33 cellular contexts compared by ENCODE assay signal in the genomic region with DNA sequence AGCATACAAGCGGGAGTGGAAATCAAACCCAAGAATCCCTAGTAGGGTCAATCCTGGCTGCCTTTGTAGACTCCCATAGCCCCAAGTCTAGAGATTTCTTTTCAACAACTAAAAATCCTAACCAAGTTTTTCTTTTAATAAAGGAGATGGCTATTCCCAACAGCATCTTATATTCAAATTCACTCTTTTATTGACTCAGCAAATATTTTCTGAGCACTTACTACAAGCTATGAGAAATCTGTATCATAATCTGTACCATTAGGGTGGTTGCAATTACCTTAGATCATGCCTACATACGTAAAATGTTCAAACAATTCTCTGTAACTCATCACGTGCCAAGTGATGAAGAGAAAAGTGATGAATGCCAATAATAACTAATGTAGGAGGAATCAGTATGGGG. TPM values are rescaled to one million over a fixed set of nuclear protein-coding genes. Genes with fewer than 3 reads are reported as not detected.
DNase-seq lines count a peak whose midpoint lies in the region; ATAC-seq, FAIRE-seq and TF ChIP-seq lines count a peak whose summit lies in the region.
"Had no signal": no experiment of that assay in that cellular context is flagged by ENCODE, and none has a peak within 500 bp of the region (broad histone marks: within the 10 kb centered on the region; RNA-seq: fewer than 3 reads in every experiment).

No MANE protein-coding gene starts in this region.

- TF ChIP-seq POLR2A in HepG2 (IDR thresholded peaks at IDR 0.05; ENCODE audit: insufficient read depth in 1 of 2, low read depth in 2 of 2, low read length in 2 of 2) = no peak
- TF ChIP-seq POLR2A in right lobe of liver (IDR thresholded peaks at IDR 0.05) = no peak
- TF ChIP-seq POLR2A in IMR-90 (IDR thresholded peaks at IDR 0.05; ENCODE audit: low read depth, low read length) = no peak
- no peak for TF ChIP-seq POLR2A in K562 (conservative IDR thresholded peaks at IDR 0.05)

- H2AK5ac ChIP-seq in IMR-90 (ENCODE audit: low read depth, low read length) = no peak overlapping the region

- H3K27me3 ChIP-seq in HepG2 (ENCODE audit: control insufficient read depth in 1 of 2, insufficient read depth in 2 of 2, low read length in 2 of 2) = no peaks in the 10 kb centered on the region
- H3K27me3 ChIP-seq in right lobe of liver = no peaks in the 10 kb centered on the region
- H3K27me3 ChIP-seq in IMR-90 (ENCODE audit: control insufficient read depth, insufficient read depth, low read length) = no peaks in the 10 kb centered on the region
- no peaks in the 10 kb centered on the region for H3K27me3 ChIP-seq in K562 (ENCODE audit: control insufficient read depth in 2 of 2, insufficient read depth in 2 of 2, low read length in 2 of 2)
- H3K27me3 ChIP-seq: BE2C; BLaER1; BLaER1 treated with 17β-estradiol and CSF1 and Interleukin-3, amounts not matched to agents 10 nM and 100 nM had no signal

- H3K79me2 ChIP-seq in HepG2 (ENCODE audit: insufficient read depth, low read length) (no peaks in the 10 kb centered on the region), K562 (ENCODE audit: control insufficient read depth, insufficient read depth, low read length) (no peaks in the 10 kb centered on the region)

- no peaks in the 10 kb centered on the region; a peak in 1 of 4 replicates for H3K79me1 ChIP-seq in IMR-90 (ENCODE audit: low read depth in 1 of 2, low read length in 2 of 2)

- H4K20me1 ChIP-seq in HepG2 (ENCODE audit: insufficient read depth, low read length) (no peaks in the 10 kb centered on the region), IMR-90 (ENCODE audit: insufficient read depth, low read length) (no peaks in the 10 kb centered on the region), K562 (replicated peaks; ENCODE audit: control insufficient read depth, insufficient read depth, low read length) (no peaks in the 10 kb centered on the region)
- H4K20me1 ChIP-seq: BLaER1; BLaER1 treated with 17β-estradiol and CSF1 and Interleukin-3, amounts not matched to agents 10 nM and 100 nM had no signal

- FAIRE-seq in HepG2 (lab: Jason Lieb, UNC) (no peak), K562 (lab: Jason Lieb, UNC) (no peak)
- FAIRE-seq: A204.1, A549, D721Med had no signal

- H3K9ac ChIP-seq in HepG2 (ENCODE audit: insufficient read depth, low read depth, low read length) (no peak overlapping the region), IMR-90 (ENCODE audit: low read depth, low read length) (no peak overlapping the region), K562 (ENCODE audit: insufficient read depth in 1 of 2, low read depth in 2 of 2, low read length in 2 of 2) (no peak overlapping the region)
- H3K9ac ChIP-seq: BLaER1; BLaER1 treated with 17β-estradiol and CSF1 and Interleukin-3, amounts not matched to agents 10 nM and 100 nM had no signal

- peaks cover 13 to 58% of the 10 kb centered on the region in 2 experiments for H3K36me3 ChIP-seq in HepG2 (replicated peaks in 1 of 2; ENCODE audit: control insufficient read depth in 1 of 2, insufficient read depth in 2 of 2, low read length in 2 of 2)
- peaks cover 0 to 33% (median 16%) of the 10 kb centered on the region in 4 donors for H3K36me3 ChIP-seq in right lobe of liver
- H3K36me3 ChIP-seq in IMR-90 (ENCODE audit: control insufficient read depth, insufficient read depth, low read length) = peaks cover 6% of the 10 kb centered on the region
- H3K36me3 ChIP-seq in K562 (ENCODE audit: control insufficient read depth, insufficient read depth, low read length) = peaks cover 22% of the 10 kb centered on the region; the same call in 1 of the 3 replicates

- CTCF ChIA-PET in HepG2 (lab: Yijun Ruan, JAX; ENCODE audit: low intra/inter-chr PET ratio, low total read pairs) = no interaction called here
- CTCF ChIA-PET in IMR-90 (lab: Yijun Ruan, JAX) = no interaction called here
- CTCF ChIA-PET in K562 (lab: Yijun Ruan, JAX; ENCODE audit: low intra/inter-chr PET ratio) = no interaction called here

- H3K27ac ChIP-seq in HepG2 (ENCODE audit: extremely low read length, insufficient read depth, low read length) (no peak overlapping the region), right lobe of liver (no peak overlapping the region), IMR-90 (ENCODE audit: insufficient read depth, low read length) (no peak overlapping the region), K562 (ENCODE audit: extremely low read depth, low read depth, low read length) (no peak overlapping the region)
- H3K27ac ChIP-seq: 22Rv1; A549; BLaER1; BLaER1 treated with 17β-estradiol and CSF1 and Interleukin-3, amounts not matched to agents 10 nM and 100 nM; C4-2B had no signal

- H3K9me1 ChIP-seq in IMR-90 (ENCODE audit: insufficient read depth, low read length) (peaks cover 2% of the 10 kb centered on the region; the same call in 1 of the 2 replicates), K562 (ENCODE audit: control insufficient read depth, insufficient read depth, low read length) (no peaks in the 10 kb centered on the region)

- H3K4me1 ChIP-seq in HepG2 (ENCODE audit: insufficient read depth, low read length) (no peaks in the 10 kb centered on the region), right lobe of liver (no peaks in the 10 kb centered on the region), IMR-90 (ENCODE audit: control insufficient read depth, insufficient read depth, low read length) (no peaks in the 10 kb centered on the region), K562 (replicated peaks in 1 of 2; ENCODE audit: control insufficient read depth in 2 of 2, insufficient read depth in 2 of 2, low read length in 2 of 2) (no peaks in the 10 kb centered on the region)
- H3K4me1 ChIP-seq: A549, BE2C, BLaER1, Caco-2 had no signal

- no peak overlapping the region for H3K4ac ChIP-seq in IMR-90 (ENCODE audit: low read depth, low read length)

- no peak overlapping the region for H2BK120ac ChIP-seq in IMR-90 (ENCODE audit: low read depth, low read length)

- ATAC-seq in HepG2 (no peak), right lobe of liver (no peak), IMR-90 (ENCODE audit: low read depth) (no peak), K562 (no peak)
- ATAC-seq: A549; CD8-positive, alpha-beta T cell had no signal

- H4K5ac ChIP-seq in IMR-90 (ENCODE audit: low read depth, low read length) = no peak overlapping the region

- TF ChIP-seq CTCF in HepG2 (CRISPR knock-in tag; IDR thresholded peaks at IDR 0.05) = no peak
- no peak for TF ChIP-seq CTCF in right lobe of liver (IDR thresholded peaks at IDR 0.05)
- TF ChIP-seq CTCF in IMR-90 (conservative IDR thresholded peaks at IDR 0.05; ENCODE audit: low read depth, low read length) = no peak
- no peak for TF ChIP-seq CTCF in K562 (IDR thresholded peaks at IDR 0.05 in 2 of 3, conservative IDR thresholded peaks at IDR 0.05 in 1 of 3; ENCODE audit: insufficient read depth in 2 of 3, low read depth in 1 of 3, low read length in 3 of 3)

- 77% methylated on average over 3 of the region's 3 CpGs for WGBS in HepG2 (ENCODE audit: low lambda C conversion rate)
- 68% methylated on average over 3 of the region's 3 CpGs for WGBS in right lobe of liver (ENCODE audit: insufficient coverage, low coverage, low lambda C conversion rate, missing lambda C conversion rate)
- no CpG with 5 or more reads among the region's 3 CpGs for WGBS in IMR-90 (ENCODE audit: extremely low coverage in 2 of 2, insufficient read length in 1 of 2), 2 experiments
- WGBS in K562 (ENCODE audit: insufficient coverage, low coverage, missing lambda C conversion rate) = 48% methylated on average over 3 of the region's 3 CpGs

- H2AFZ ChIP-seq in HepG2 (ENCODE audit: low read length) = no peak overlapping the region
- no peak overlapping the region for H2AFZ ChIP-seq in IMR-90 (replicated peaks; ENCODE audit: low read length, poor library complexity)
- no peak overlapping the region for H2AFZ ChIP-seq in K562 (ENCODE audit: low read depth, low read length)

- dilution Hi-C loops in IMR-90 (cut with HindIII; ENCODE audit: low sequenced_read_pairs, unreplicated experiment) = no loop called here

- H3K23ac ChIP-seq in IMR-90 (ENCODE audit: low read depth, low read length) = no peak overlapping the region

- no peak overlapping the region for H4K8ac ChIP-seq in IMR-90 (ENCODE audit: low read depth in 2 of 2, low read length in 2 of 2)

- no peak overlapping the region for H3K18ac ChIP-seq in IMR-90 (ENCODE audit: low read depth, low read length)

- BruUV-seq in HepG2 (replicated peaks; lab: Mats Ljungman, UMichigan) (no TSS peak), IMR-90 (replicated peaks; lab: Mats Ljungman, UMichigan) (no TSS peak), K562 (replicated peaks; lab: Mats Ljungman, UMichigan) (no TSS peak)

- H2BK20ac ChIP-seq in IMR-90 (ENCODE audit: low read depth, low read length) = no peak overlapping the region

- POLR2A ChIA-PET in HepG2 (lab: Yijun Ruan, JAX) (no interaction called here), IMR-90 (lab: Charles Lee; ENCODE audit: unreplicated experiment) (no interaction called here), K562 (lab: Yijun Ruan, JAX) (interaction anchor here (1.2 kb wide), 1 partner anchor 14 kb away, joined by 3 read pairs; no protein-coding TSS in a partner anchor)

- H3K4me3 ChIP-seq in HepG2 (replicated peaks in 1 of 3; ENCODE audit: insufficient read depth in 1 of 3, low read depth in 2 of 3, low read length in 3 of 3) (no peak overlapping the region), right lobe of liver (no peak overlapping the region), IMR-90 (ENCODE audit: insufficient read depth, low read depth, low read length) (no peak overlapping the region), K562 (no peak overlapping the region)
- H3K4me3 ChIP-seq: A549; BLaER1; BLaER1 treated with 17β-estradiol and CSF1 and Interleukin-3, amounts not matched to agents 10 nM and 100 nM had no signal

- intact Hi-C loops in HepG2 (cut with micrococcal nuclease; ENCODE audit: unreplicated experiment) = no loop called here
- intact Hi-C loops in right lobe of liver (cut with DNase I) = no loop called here
- intact Hi-C loops in IMR-90 (cut with micrococcal nuclease) = no loop called here
- intact Hi-C loops in K562 (cut with micrococcal nuclease) = no loop called here

- no peak overlapping the region for H2AK9ac ChIP-seq in IMR-90 (replicated peaks; ENCODE audit: low read depth, low read length, poor library complexity)

- TF ChIP-seq EP300 in HepG2 (IDR thresholded peaks at IDR 0.05; ENCODE audit: low read depth in 2 of 2, low read length in 2 of 2) = no peak
- no peak for TF ChIP-seq EP300 in HepG2 (CRISPR knock-in tag; IDR thresholded peaks at IDR 0.05; ENCODE audit: borderline replicate concordance)
- no peak for TF ChIP-seq EP300 in K562 (IDR thresholded peaks at IDR 0.05; ENCODE audit: low read length)

- no peak overlapping the region for H3K56ac ChIP-seq in IMR-90 (ENCODE audit: extremely low read depth, insufficient read depth, low read length)

- TF ChIP-seq RAD21 in HepG2 (CRISPR knock-in tag; IDR thresholded peaks at IDR 0.05) (no peak), IMR-90 (IDR thresholded peaks at IDR 0.05; ENCODE audit: low read length) (no peak), K562 (CRISPR knock-in tag; conservative IDR thresholded peaks at IDR 0.05 in 1 of 2, IDR thresholded peaks at IDR 0.05 in 1 of 2) (no peak)

- H3K14ac ChIP-seq in IMR-90 (replicated peaks; ENCODE audit: low read depth, low read length) = no peak overlapping the region

- H4K91ac ChIP-seq in IMR-90 (ENCODE audit: insufficient read depth, low read depth, low read length) = no peak overlapping the region

- H3K9me3 ChIP-seq in HepG2 (ENCODE audit: low read length) (no peaks in the 10 kb centered on the region), right lobe of liver (no peaks in the 10 kb centered on the region), IMR-90 (ENCODE audit: control insufficient read depth, insufficient read depth, low read length) (no peaks in the 10 kb centered on the region), K562 (replicated peaks; ENCODE audit: control insufficient read depth, insufficient read depth, low read depth, low read length) (no peaks in the 10 kb centered on the region)
- H3K9me3 ChIP-seq: A549; BE2C; BLaER1; BLaER1 treated with 17β-estradiol and CSF1 and Interleukin-3, amounts not matched to agents 10 nM and 100 nM; Caco-2 had no signal

- no peak overlapping the region for H2BK5ac ChIP-seq in IMR-90 (ENCODE audit: low read depth, low read length, poor library complexity, severe bottlenecking)

- H2BK15ac ChIP-seq in IMR-90 (ENCODE audit: low read depth, low read length) = no peak overlapping the region

- H3K4me2 ChIP-seq in HepG2 (ENCODE audit: low read depth, low read length) = no peak overlapping the region
- no peak overlapping the region for H3K4me2 ChIP-seq in IMR-90 (ENCODE audit: low read depth, low read length)
- no peak overlapping the region for H3K4me2 ChIP-seq in K562 (ENCODE audit: insufficient read depth, low read length)
- H3K4me2 ChIP-seq: A549; BLaER1; BLaER1 treated with 17β-estradiol and CSF1 and Interleukin-3, amounts not matched to agents 10 nM and 100 nM had no signal

- in situ Hi-C loops in HepG2 (cut with HindIII; ENCODE audit: extremely low pct_ligation_motif_present, low pct_unique_long_range_greater_than_20kb) (no loop called here), IMR-90 (cut with MboI; ENCODE audit: low sequenced_read_pairs) (no loop called here), K562 (cut with MboI) (no loop called here)

- DNase-seq in HepG2 (ENCODE audit: low spot score) (no peak), right lobe of liver (no peak), IMR-90 (no peak), K562 (ENCODE audit: extremely low read depth in 1 of 4, low spot score in 3 of 4) (no peak), NCI-H1436 treated with DMSO at 0.1 percent for 48 hours (lab: John Stamatoyannopoulos, UW) (no peak), foreskin melanocyte (no peak)
- DNase-seq: 8988T; ACHN; AML-193; BE2C; C1 segment of cervical spinal cord; Caco-2; Calu3; CD4-positive, alpha-beta memory T cell; CD4-positive, alpha-beta T cell; CD4-positive, CD25-positive, alpha-beta regulatory T cell; CD8-positive, alpha-beta memory T cell; CD8-positive, alpha-beta T cell; COR-L47; DMS 273 treated with DMSO at 0.1 percent for 48 hours; DMS153; DMS53; DMS79; DMS79 treated with DMSO at 0.1 percent for 48 hours; DND-41; EL had no signal

RNA-seq across cellular contexts. Expression of a gene that starts 54.5 kb away (rescaled TPM):
- total RNA-seq in HepG2 (2016; rRNA removed; fragmentation: Illumina TruSeq; extraction: Trizol) (9.7 and 13.1 TPM in 2 replicates), right lobe of liver (10 to 100 TPM in 5 of 6 experiments, 1 to 10 TPM in 1; 9.5 to 28.3 (median 19.6) TPM), IMR-90 (2012; rRNA removed) (7.2 and 7.8 TPM in 2 replicates), K562 (2014; rRNA removed) (2.2 and 3.1 TPM in 2 replicates), K562 (2014; rRNA removed; fragmentation: Illumina TruSeq; extraction: Trizol) (4.8 and 5.2 TPM in 2 replicates), K562 (2015; rRNA removed; fragmentation: Illumina TruSeq; extraction: Trizol) (5.5 TPM in 2 replicates), K562 (2021) (4.2 and 4.4 TPM in 2 replicates)
- total RNA-seq in HepG2 (2016; cell fraction: cytosol; rRNA removed; fragmentation: Illumina TruSeq; extraction: Trizol; ENCODE audit: low read depth) = 3.3 and 3.9 TPM in 2 replicates
- total RNA-seq in HepG2 (2016; cell fraction: insoluble cytoplasmic fraction; rRNA removed; fragmentation: Illumina TruSeq; extraction: Trizol) = 9.5 and 13.3 TPM in 2 replicates
- 4.9 and 5.9 TPM in 2 replicates for total RNA-seq in HepG2 (2016; cell fraction: membrane; rRNA removed; fragmentation: Illumina TruSeq; extraction: Trizol)
- 9.0 and 9.9 TPM in 2 replicates for total RNA-seq in HepG2 (2016; cell fraction: nucleus; rRNA removed; fragmentation: Illumina TruSeq; extraction: Trizol)
- polyA plus RNA-seq in HepG2 (2011; rRNA removed) (8.1 and 9.2 TPM in 2 replicates), IMR-90 (2012; rRNA removed) (2.6 and 3.1 TPM in 2 replicates), K562 (2011; rRNA removed) (3.6 and 4.0 TPM in 2 replicates), K562 (2014; fragmentation: Illumina TruSeq; extraction: Trizol) (4.2 and 5.0 TPM in 2 replicates), K562 (2014; fragmentation: Nextera tagmentation; extraction: Ambion mirVana) (1 to 10 TPM; 1.5 to 2.1 TPM), K562 (2014; rRNA removed) (2.6 and 2.7 TPM in 2 replicates)
- 5.4 and 6.7 TPM in 2 replicates for polyA plus RNA-seq in HepG2 (2011; cell fraction: cytosol; rRNA removed)
- polyA plus RNA-seq in HepG2 (2011; cell fraction: nucleus; rRNA removed) = 4.8 and 5.3 TPM in 2 replicates
- 6.9 and 8.2 TPM in 2 replicates for polyA plus RNA-seq in HepG2 (2012)
- 0.50 and 0.63 TPM in 2 replicates for polyA plus RNA-seq in HepG2 (2016; cell fraction: cytosol; fragmentation: Illumina TruSeq; extraction: Trizol; ENCODE audit: low read depth)
- 14.1 and 14.2 TPM in 2 replicates for polyA plus RNA-seq in HepG2 (2016; cell fraction: insoluble cytoplasmic fraction; fragmentation: Illumina TruSeq; extraction: Trizol; ENCODE audit: low read depth)
- polyA plus RNA-seq in HepG2 (2016; cell fraction: membrane; fragmentation: Illumina TruSeq; extraction: Trizol; ENCODE audit: low read depth) = 2.3 and 3.1 TPM in 2 replicates
- 7.6 and 7.8 TPM in 2 replicates for polyA plus RNA-seq in HepG2 (2016; cell fraction: nucleus; fragmentation: Illumina TruSeq; extraction: Trizol; ENCODE audit: insufficient read depth, low read depth)
- polyA minus RNA-seq in HepG2 (2011; rRNA and poly(A)+ RNA removed; ENCODE audit: low replicate concordance) = 11.6 and 15.0 TPM in 2 replicates
- 12.0 and 13.0 TPM in 2 replicates for polyA minus RNA-seq in HepG2 (2011; cell fraction: cytosol; rRNA and poly(A)+ RNA removed)
- polyA minus RNA-seq in HepG2 (2011; cell fraction: nucleus; rRNA and poly(A)+ RNA removed) = 24.6 and 26.7 TPM in 2 replicates
- 1.2 and 1.4 TPM in 2 replicates for polyA plus RNA-seq in IMR-90 (2012; cell fraction: cytosol; rRNA removed)
- polyA plus RNA-seq in IMR-90 (2012; cell fraction: nucleus; rRNA removed; ENCODE audit: low replicate concordance) = 0.75 and 3.3 TPM in 2 replicates
- total RNA-seq in K562 (2011; cell fraction: chromatin; rRNA removed; ENCODE audit: low replicate concordance) = 2.9 and 5.1 TPM in 2 replicates
- 1.8 and 2.1 TPM in 2 replicates for total RNA-seq in K562 (2011; cell fraction: nucleolus; rRNA removed)
- total RNA-seq in K562 (2011; cell fraction: nucleoplasm; rRNA removed) = 3.2 and 3.8 TPM in 2 replicates
- polyA plus RNA-seq in K562 (2011; cell fraction: cytosol; rRNA removed) = 1.8 and 2.7 TPM in 2 replicates
- polyA plus RNA-seq in K562 (2011; cell fraction: nucleus; rRNA removed) = 2.6 TPM in 2 replicates
- 3.0 TPM in 2 replicates for polyA plus RNA-seq in K562 (2012)
- 6.4 and 7.1 TPM in 2 replicates for polyA minus RNA-seq in K562 (2011; rRNA and poly(A)+ RNA removed)
- 3.1 and 3.4 TPM in 2 replicates for polyA minus RNA-seq in K562 (2011; cell fraction: cytosol; rRNA and poly(A)+ RNA removed)
- 2.8 and 3.8 TPM in 2 replicates for polyA minus RNA-seq in K562 (2011; cell fraction: nucleus; rRNA and poly(A)+ RNA removed)

RNA-seq across cellular contexts. Expression of a gene that starts 55.9 kb away (rescaled TPM):
- 181 and 183 TPM in 2 replicates for total RNA-seq in HepG2 (2016; rRNA removed; fragmentation: Illumina TruSeq; extraction: Trizol)
- total RNA-seq in HepG2 (2016; cell fraction: cytosol; rRNA removed; fragmentation: Illumina TruSeq; extraction: Trizol; ENCODE audit: low read depth) = 246 and 252 TPM in 2 replicates
- total RNA-seq in HepG2 (2016; cell fraction: insoluble cytoplasmic fraction; rRNA removed; fragmentation: Illumina TruSeq; extraction: Trizol) = 190 and 194 TPM in 2 replicates
- total RNA-seq in HepG2 (2016; cell fraction: membrane; rRNA removed; fragmentation: Illumina TruSeq; extraction: Trizol) = 347 and 379 TPM in 2 replicates
- total RNA-seq in HepG2 (2016; cell fraction: nucleus; rRNA removed; fragmentation: Illumina TruSeq; extraction: Trizol) = 101 and 102 TPM in 2 replicates
- 406 and 490 TPM in 2 replicates for polyA plus RNA-seq in HepG2 (2011; rRNA removed)
- polyA plus RNA-seq in HepG2 (2011; cell fraction: cytosol; rRNA removed) = 328 and 389 TPM in 2 replicates
- 165 and 181 TPM in 2 replicates for polyA plus RNA-seq in HepG2 (2011; cell fraction: nucleus; rRNA removed)
- polyA plus RNA-seq in HepG2 (2012) = 441 and 562 TPM in 2 replicates
- polyA plus RNA-seq in HepG2 (2016; cell fraction: cytosol; fragmentation: Illumina TruSeq; extraction: Trizol; ENCODE audit: low read depth) = 296 and 321 TPM in 2 replicates
- polyA plus RNA-seq in HepG2 (2016; cell fraction: insoluble cytoplasmic fraction; fragmentation: Illumina TruSeq; extraction: Trizol; ENCODE audit: low read depth) = 226 and 233 TPM in 2 replicates
- polyA plus RNA-seq in HepG2 (2016; cell fraction: membrane; fragmentation: Illumina TruSeq; extraction: Trizol; ENCODE audit: low read depth) = 377 and 388 TPM in 2 replicates
- polyA plus RNA-seq in HepG2 (2016; cell fraction: nucleus; fragmentation: Illumina TruSeq; extraction: Trizol; ENCODE audit: insufficient read depth, low read depth) = 205 and 216 TPM in 2 replicates
- polyA minus RNA-seq in HepG2 (2011; rRNA and poly(A)+ RNA removed; ENCODE audit: low replicate concordance) = 26.6 and 51.6 TPM in 2 replicates
- polyA minus RNA-seq in HepG2 (2011; cell fraction: cytosol; rRNA and poly(A)+ RNA removed) = 99.7 and 122 TPM in 2 replicates
- 54.1 and 77.7 TPM in 2 replicates for polyA minus RNA-seq in HepG2 (2011; cell fraction: nucleus; rRNA and poly(A)+ RNA removed)
- 10 to 100 TPM; 34.9 to 56.2 (median 46.6) TPM for total RNA-seq in right lobe of liver
- 65.4 and 73.9 TPM in 2 replicates for total RNA-seq in IMR-90 (2012; rRNA removed)
- 93.0 and 110 TPM in 2 replicates for polyA plus RNA-seq in IMR-90 (2012; rRNA removed)
- 51.6 and 70.3 TPM in 2 replicates for polyA plus RNA-seq in IMR-90 (2012; cell fraction: cytosol; rRNA removed)
- 30.3 and 82.4 TPM in 2 replicates for polyA plus RNA-seq in IMR-90 (2012; cell fraction: nucleus; rRNA removed; ENCODE audit: low replicate concordance)
- total RNA-seq in K562 (2011; cell fraction: chromatin; rRNA removed; ENCODE audit: low replicate concordance) = 44.8 and 55.5 TPM in 2 replicates
- total RNA-seq in K562 (2011; cell fraction: nucleolus; rRNA removed) = 33.3 and 35.7 TPM in 2 replicates
- 48.0 and 61.0 TPM in 2 replicates for total RNA-seq in K562 (2011; cell fraction: nucleoplasm; rRNA removed)
- 108 and 129 TPM in 2 replicates for total RNA-seq in K562 (2014; rRNA removed)
- 118 and 131 TPM in 2 replicates for total RNA-seq in K562 (2014; rRNA removed; fragmentation: Illumina TruSeq; extraction: Trizol)
- total RNA-seq in K562 (2015; rRNA removed; fragmentation: Illumina TruSeq; extraction: Trizol) = 105 and 107 TPM in 2 replicates
- total RNA-seq in K562 (2021) = 104 and 111 TPM in 2 replicates
- polyA plus RNA-seq in K562 (2011; rRNA removed) = 145 and 172 TPM in 2 replicates
- 79.9 and 122 TPM in 2 replicates for polyA plus RNA-seq in K562 (2011; cell fraction: cytosol; rRNA removed)
- 89.2 and 128 TPM in 2 replicates for polyA plus RNA-seq in K562 (2011; cell fraction: nucleus; rRNA removed)
- polyA plus RNA-seq in K562 (2012) = 143 and 185 TPM in 2 replicates
- 154 and 170 TPM in 2 replicates for polyA plus RNA-seq in K562 (2014; fragmentation: Illumina TruSeq; extraction: Trizol)
- polyA plus RNA-seq in K562 (2014; fragmentation: Nextera tagmentation; extraction: Ambion mirVana) = 100 to 1,000 TPM; 179 to 188 TPM
- polyA plus RNA-seq in K562 (2014; rRNA removed) = 119 and 159 TPM in 2 replicates
- 71.0 and 88.5 TPM in 2 replicates for polyA minus RNA-seq in K562 (2011; rRNA and poly(A)+ RNA removed)
- polyA minus RNA-seq in K562 (2011; cell fraction: cytosol; rRNA and poly(A)+ RNA removed) = 28.0 and 43.2 TPM in 2 replicates
- polyA minus RNA-seq in K562 (2011; cell fraction: nucleus; rRNA and poly(A)+ RNA removed) = 17.1 and 43.1 TPM in 2 replicates
